ENCODE assay signal across 1 cellular context in genomic region chr6:124660185-124660584, GRCh38.
TF ChIP-seq lines count a peak whose summit lies in the region.

No MANE protein-coding gene starts in this region.

TF ChIP-seq in H1, 55 proteins besides CTCF, POLR2A, EP300 and RAD21 (continued from another document):
- TF ChIP-seq ATF3 (IDR thresholded peaks at IDR 0.05; ENCODE audit: insufficient read depth, low read depth, low read length), result no peak
- no peak for TF ChIP-seq KDM1A (IDR thresholded peaks at IDR 0.05; ENCODE audit: borderline replicate concordance, low read length)
- no peak for TF ChIP-seq BCL11A (IDR thresholded peaks at IDR 0.05; ENCODE audit: low read depth in 2 of 2, low read length in 2 of 2)
- TF ChIP-seq BACH1 (IDR thresholded peaks at IDR 0.05; ENCODE audit: low read length), result no peak
- no peak for TF ChIP-seq FOSL1 (IDR thresholded peaks at IDR 0.05; ENCODE audit: insufficient read depth, low read depth, low read length)
- TF ChIP-seq RFX5 (IDR thresholded peaks at IDR 0.05; ENCODE audit: borderline replicate concordance, low read depth, low read length), result no peak
- TF ChIP-seq SRF (IDR thresholded peaks at IDR 0.05; ENCODE audit: low read depth, low read length), result no peak
- TF ChIP-seq POLR2AphosphoS5 (IDR thresholded peaks at IDR 0.05; ENCODE audit: low read depth, low read length), result no peak
- TF ChIP-seq RBBP5 (IDR thresholded peaks at IDR 0.05; ENCODE audit: borderline replicate concordance, low read depth, low read length), result no peak
- TF ChIP-seq NRF1 (IDR thresholded peaks at IDR 0.05; ENCODE audit: low read depth, low read length), result no peak
- no peak for TF ChIP-seq TCF12 (IDR thresholded peaks at IDR 0.05; ENCODE audit: low read depth, low read length)
- no peak for TF ChIP-seq GTF2F1 (IDR thresholded peaks at IDR 0.05; ENCODE audit: borderline replicate concordance, low read depth, low read length)
- no peak for TF ChIP-seq SP1 (IDR thresholded peaks at IDR 0.05; ENCODE audit: low read depth, low read length)
- no peak for TF ChIP-seq ZNF274 (IDR thresholded peaks at IDR 0.05; ENCODE audit: borderline replicate concordance, extremely low read depth, low read length)
